ENCODE assay signal across 8 cellular contexts in genomic region chr12:48002179-48002601, GRCh38. TPM values are rescaled to one million over a fixed set of nuclear protein-coding genes. Genes with fewer than 3 reads are reported as not detected.
DNase-seq lines count a peak whose midpoint lies in the region; ATAC-seq, FAIRE-seq and TF ChIP-seq lines count a peak whose summit lies in the region.

No MANE protein-coding gene starts in this region.

- peak overlapping the region; percentile 28; the same call in 1 of the 2 replicates for H4K8ac ChIP-seq in H1 (ENCODE audit: extremely low read depth, insufficient read depth, low read length)

- H2BK15ac ChIP-seq in H1 (ENCODE audit: low read length): no peak overlapping the region

- POLR2A ChIA-PET in CD8-positive, alpha-beta memory T cell (lab: Charles Lee): no interaction called here
- POLR2A ChIA-PET in H1 (lab: Charles Lee; ENCODE audit: partially characterized antibody): interaction anchor here (0.6 to 1.8 kb wide), 5 partner anchors 20 to 409 kb away, joined by 3 to 7 read pairs (median 3); partner anchors contain the start of genes TMEM106C and VDR

- ATAC-seq in GM21390 (IDR thresholded peaks at IDR 0.05; ENCODE audit: unreplicated experiment): no peak
- ATAC-seq in HG03196 (IDR thresholded peaks at IDR 0.05; ENCODE audit: unreplicated experiment): no peak

- H3K36me3 Mint-ChIP-seq in CD8-positive, alpha-beta memory T cell: peaks cover 0 to 2% (median 0%) of the 10 kb centered on the region in 3 donors

- H3K79me2 ChIP-seq in H1 (ENCODE audit: control insufficient read depth in 1 of 2, insufficient read depth in 2 of 2, low read length in 2 of 2): no peaks in the 10 kb centered on the region
- no peaks in the 10 kb centered on the region for H3K79me2 ChIP-seq in parathyroid adenoma

- CTCF ChIA-PET in CD8-positive, alpha-beta memory T cell (lab: Charles Lee): interaction anchor here (1.2 to 1.3 kb wide), 3 partner anchors 14 to 260 kb away, joined by 3 read pairs; no protein-coding TSS in a partner anchor
- CTCF ChIA-PET in H1 (lab: Charles Lee; ENCODE audit: partially characterized antibody): interaction anchor here (0.9 to 2.6 kb wide), 8 partner anchors 21 to 183 kb away, joined by 3 to 11 read pairs (median 4); partner anchors contain the start of gene TMEM106C

- H2BK12ac ChIP-seq in H1 (ENCODE audit: low read depth, low read length): no peak overlapping the region

- no peak for TF ChIP-seq CTCF in H1 (IDR thresholded peaks at IDR 0.05; ENCODE audit: control extremely low read depth in 1 of 3, insufficient read depth in 1 of 3, low read depth in 1 of 3, low read length in 3 of 3)
- TF ChIP-seq CTCF in parathyroid adenoma (IDR thresholded peaks at IDR 0.05): no peak

- TF ChIP-seq EP300 in H1 (IDR thresholded peaks at IDR 0.05; ENCODE audit: borderline replicate concordance in 1 of 2, low read depth in 2 of 2, low read length in 2 of 2): no peak

- no peak for TF ChIP-seq RAD21 in H1 (IDR thresholded peaks at IDR 0.05 in 1 of 2, conservative IDR thresholded peaks at IDR 0.05 in 1 of 2; ENCODE audit: low read depth in 2 of 2, low read length in 2 of 2)

- H3K9ac ChIP-seq in H1 (replicated peaks in 1 of 4; ENCODE audit: extremely low read depth in 1 of 4, low read depth in 3 of 4, low read length in 3 of 4): no peak overlapping the region
- no peak overlapping the region for H3K9ac ChIP-seq in parathyroid adenoma

- no peak overlapping the region for H4K91ac ChIP-seq in H1 (replicated peaks; ENCODE audit: insufficient read length, low read length)

- H3K23me2 ChIP-seq in H1 (ENCODE audit: low read depth, low read length): peaks cover 25% of the 10 kb centered on the region

- peak overlapping the region; percentile 90 to 99 for H3K4me2 ChIP-seq in H1 (ENCODE audit: insufficient read depth in 1 of 2, low read depth in 2 of 2, low read length in 2 of 2)
- peak overlapping the region; percentile 66 for H3K4me2 ChIP-seq in parathyroid adenoma (ENCODE audit: low read length)

- H4K20me1 ChIP-seq in H1 (replicated peaks in 1 of 2; ENCODE audit: control insufficient read depth in 1 of 2, insufficient read depth in 2 of 2, low read length in 2 of 2): peaks cover 5 to 20% of the 10 kb centered on the region in 2 experiments

- H2AFZ ChIP-seq in H1 (ENCODE audit: low read length) (no peak overlapping the region), parathyroid adenoma (peak overlapping the region; percentile 53)

- H3K27ac ChIP-seq in CD8-positive, alpha-beta memory T cell (ENCODE audit: low read depth, low read length): no peak overlapping the region
- H3K27ac ChIP-seq in H1 (ENCODE audit: low read depth, low read length): no peak overlapping the region
- no peak overlapping the region for H3K27ac ChIP-seq in parathyroid adenoma

- no peak overlapping the region for H2BK120ac ChIP-seq in H1 (replicated peaks; ENCODE audit: low read depth, low read length)

- no peaks in the 10 kb centered on the region for H3K9me3 Mint-ChIP-seq in CD8-positive, alpha-beta memory T cell

- H3K4ac ChIP-seq in H1 (replicated peaks; ENCODE audit: insufficient read length, low read depth, low read length): no peak overlapping the region

- WGBS in H1 (ENCODE audit: extremely low coverage in 1 of 2, insufficient coverage in 1 of 2, insufficient read length in 1 of 2, insufficient replicate concordance in 2 of 2, low coverage in 1 of 2, low lambda C conversion rate in 2 of 2, missing lambda C conversion rate in 1 of 2), 2 experiments: 2% methylated on average over 20 of the region's 20 CpGs; no CpG with 5 or more reads in 1 of the 2 experiments

- H3K56ac ChIP-seq in H1 (replicated peaks; ENCODE audit: insufficient read length, low read depth, low read length): no peak overlapping the region

- no peak overlapping the region for H3K18ac ChIP-seq in H1 (ENCODE audit: extremely low read depth, low read length)

- peaks cover 41% of the 10 kb centered on the region for H3K4me1 ChIP-seq in CD8-positive, alpha-beta memory T cell (ENCODE audit: insufficient read depth, low read length)
- H3K4me1 ChIP-seq in H1 (replicated peaks in 1 of 4; ENCODE audit: control insufficient read depth in 3 of 4, insufficient read depth in 4 of 4, low read length in 3 of 4) (peaks cover 21 to 34% (median 24%) of the 10 kb centered on the region in 4 experiments), parathyroid adenoma (peaks cover 12% of the 10 kb centered on the region)

- no peak for DNase-seq in CD8-positive, alpha-beta memory T cell
- DNase-seq in NCI-H146 treated with DMSO at 0.1 percent for 48 hours (lab: John Stamatoyannopoulos, UW; ENCODE audit: unreplicated experiment) (peak; percentile 69), H1 (ENCODE audit: low read depth in 1 of 2, low spot score in 2 of 2) (peak in 1 of 2 experiments; percentile 66), HuH-7 (ENCODE audit: low spot score) (no peak), NCI-H510A (lab: John Stamatoyannopoulos, UW) (no peak)

- no peak overlapping the region for H2BK5ac ChIP-seq in H1 (ENCODE audit: low read depth, low read length)

- no peak for TF ChIP-seq POLR2A in H1 (IDR thresholded peaks at IDR 0.05; ENCODE audit: control extremely low read depth in 1 of 2, low read depth in 2 of 2, low read length in 2 of 2)

- H2BK20ac ChIP-seq in H1 (ENCODE audit: low read length): no peak overlapping the region

- H3K9me3 ChIP-seq in CD8-positive, alpha-beta memory T cell (ENCODE audit: low read length): no peaks in the 10 kb centered on the region
- no peaks in the 10 kb centered on the region for H3K9me3 ChIP-seq in H1 (ENCODE audit: insufficient read depth in 2 of 2, low read depth in 1 of 2, low read length in 1 of 2)
- H3K9me3 ChIP-seq in parathyroid adenoma (ENCODE audit: control insufficient read depth, low read length): no peaks in the 10 kb centered on the region

- peaks cover 63% of the 10 kb centered on the region for H3K27me3 ChIP-seq in CD8-positive, alpha-beta memory T cell (ENCODE audit: insufficient read depth, low read length, poor library complexity, severe bottlenecking)
- H3K27me3 ChIP-seq in H1 (replicated peaks in 1 of 4; ENCODE audit: control insufficient read depth in 3 of 4, extremely low read depth in 1 of 4, insufficient read depth in 3 of 4, low read length in 3 of 4) (peaks cover 65 to 100% (median 99%) of the 10 kb centered on the region in 4 experiments), parathyroid adenoma (ENCODE audit: control insufficient read depth, insufficient read depth, low read length) (peaks cover 13% of the 10 kb centered on the region)

- no peak overlapping the region for H3K23ac ChIP-seq in H1 (ENCODE audit: insufficient read length)

- H2AK5ac ChIP-seq in H1 (ENCODE audit: low read depth, low read length): no peak overlapping the region

- H4K5ac ChIP-seq in H1 (ENCODE audit: insufficient read length, low read depth, low read length): no peak overlapping the region

- no peaks in the 10 kb centered on the region; the same call in 1 of the 2 replicates for H3K79me1 ChIP-seq in H1 (ENCODE audit: low read depth, low read length)

- H3K27me3 Mint-ChIP-seq in CD8-positive, alpha-beta memory T cell: peaks cover 80 to 90% of the 10 kb centered on the region in 2 donors

- H3K27ac Mint-ChIP-seq in CD8-positive, alpha-beta memory T cell: peak overlapping the region in 1 of 8 donors; percentile 47

- no peaks in the 10 kb centered on the region for H3K36me3 ChIP-seq in CD8-positive, alpha-beta memory T cell (ENCODE audit: insufficient read depth, low read length)
- no peaks in the 10 kb centered on the region for H3K36me3 ChIP-seq in H1 (ENCODE audit: control insufficient read depth in 2 of 4, insufficient read depth in 4 of 4, low read length in 3 of 4)
- H3K36me3 ChIP-seq in parathyroid adenoma (ENCODE audit: control insufficient read depth, insufficient read depth, low read length): no peaks in the 10 kb centered on the region

- H3K4me1 Mint-ChIP-seq in CD8-positive, alpha-beta memory T cell: peaks cover 32 to 49% (median 37%) of the 10 kb centered on the region in 3 donors

- no peak overlapping the region for H3K14ac ChIP-seq in H1 (ENCODE audit: insufficient read length)

- peak overlapping the region; percentile 63 to 80 (median 77) for H3K4me3 Mint-ChIP-seq in CD8-positive, alpha-beta memory T cell

- no peak for FAIRE-seq in H1 (lab: Jason Lieb, UNC)

- H3K4me3 ChIP-seq in CD8-positive, alpha-beta memory T cell (ENCODE audit: low read length): peak overlapping the region; percentile 35
- H3K4me3 ChIP-seq in H1 (ENCODE audit: extremely low read depth in 1 of 4, insufficient read depth in 2 of 4, low read depth in 3 of 4, low read length in 4 of 4) (peak overlapping the region; percentile 24 to 60 (median 44); a peak in 7 of 8 replicates), parathyroid adenoma (ENCODE audit: low read depth, low read length) (peak overlapping the region; percentile 11)

TF ChIP-seq in H1, 55 proteins besides CTCF, POLR2A, EP300 and RAD21:
- TF ChIP-seq EGR1 (IDR thresholded peaks at IDR 0.05; ENCODE audit: borderline replicate concordance, low read depth, low read length) (no peak), SRF (IDR thresholded peaks at IDR 0.05; ENCODE audit: low read depth, low read length) (no peak)
TF ChIP-seq in H1: peak in this region for 0.

RNA-seq across cellular contexts. Expression of gene COL2A1, which starts 2.1 kb away (rescaled TPM):
- not detected for total RNA-seq in CD8-positive, alpha-beta memory T cell
- polyA plus RNA-seq in CD8-positive, alpha-beta memory T cell: not detected
- total RNA-seq in H1 (2021; fragmentation: NEBNext Ultra II Directional; extraction: Animal tissue kit (Norgen Biotek cat#: 25700)): 11.7 and 14.6 TPM in 2 replicates
- polyA plus RNA-seq in H1 (2011; rRNA removed): 4.2 and 8.8 TPM in 2 replicates
- polyA plus RNA-seq in H1 (2011; cell fraction: cytosol; rRNA removed): 6.4 TPM
- 34.3 TPM for polyA plus RNA-seq in H1 (2011; cell fraction: nucleus; rRNA removed)
- 7.3 to 9.9 TPM (median 8.3 TPM) in 4 replicates for polyA plus RNA-seq in H1 (2012, experiment 1 of 2)
- 8.6 TPM for polyA plus RNA-seq in H1 (2012, experiment 2 of 2)
- 10.3 TPM for polyA plus RNA-seq in H1 (2013, experiment 1 of 2)
- 8.7 TPM for polyA plus RNA-seq in H1 (2013, experiment 2 of 2)
- polyA minus RNA-seq in H1 (2011; rRNA and poly(A)+ RNA removed): 2.9 and 5.7 TPM in 2 replicates
- 7.3 TPM for polyA minus RNA-seq in H1 (2011; cell fraction: cytosol; rRNA and poly(A)+ RNA removed)
- polyA minus RNA-seq in H1 (2011; cell fraction: nucleus; rRNA and poly(A)+ RNA removed): 7.9 TPM

RNA-seq across cellular contexts. Expression of gene TMEM106C, which starts 38.8 kb away (rescaled TPM):
- 100 to 1,000 TPM; 178 to 186 TPM for total RNA-seq in CD8-positive, alpha-beta memory T cell
- polyA plus RNA-seq in CD8-positive, alpha-beta memory T cell: 56.8 TPM
- total RNA-seq in H1 (2021; fragmentation: NEBNext Ultra II Directional; extraction: Animal tissue kit (Norgen Biotek cat#: 25700)): 36.6 and 37.0 TPM in 2 replicates
- 35.7 and 45.3 TPM in 2 replicates for polyA plus RNA-seq in H1 (2011; rRNA removed)
- polyA plus RNA-seq in H1 (2011; cell fraction: cytosol; rRNA removed): 50.0 TPM
- 47.3 TPM for polyA plus RNA-seq in H1 (2011; cell fraction: nucleus; rRNA removed)
- polyA plus RNA-seq in H1 (2012, experiment 1 of 2): 30.0 to 40.7 TPM (median 38.1 TPM) in 4 replicates
- polyA plus RNA-seq in H1 (2012, experiment 2 of 2): 22.3 TPM
- 29.9 TPM for polyA plus RNA-seq in H1 (2013, experiment 1 of 2)
- 32.5 TPM for polyA plus RNA-seq in H1 (2013, experiment 2 of 2)
- polyA minus RNA-seq in H1 (2011; rRNA and poly(A)+ RNA removed): 64.9 and 98.9 TPM in 2 replicates
- polyA minus RNA-seq in H1 (2011; cell fraction: cytosol; rRNA and poly(A)+ RNA removed): 23.5 TPM
- 34.8 TPM for polyA minus RNA-seq in H1 (2011; cell fraction: nucleus; rRNA and poly(A)+ RNA removed)

Comparison
In these comparisons a context has a peak if more than half of its experiments do, and no peak if none do; other contexts are left out.
1. RNA of gene COL2A1, which starts 2.1 kb away (total RNA-seq): 11.7 to 14.6 TPM in H1; not detected in CD8-positive, alpha-beta memory T cell; every median in the first group is over 10 times any median in the second.
2. Peak in every context shown above with its lines, with median percentiles within 50 percentile points of each other: H3K4me3 ChIP-seq.